8 cellular contexts compared by ENCODE assay signal in the genomic region with DNA sequence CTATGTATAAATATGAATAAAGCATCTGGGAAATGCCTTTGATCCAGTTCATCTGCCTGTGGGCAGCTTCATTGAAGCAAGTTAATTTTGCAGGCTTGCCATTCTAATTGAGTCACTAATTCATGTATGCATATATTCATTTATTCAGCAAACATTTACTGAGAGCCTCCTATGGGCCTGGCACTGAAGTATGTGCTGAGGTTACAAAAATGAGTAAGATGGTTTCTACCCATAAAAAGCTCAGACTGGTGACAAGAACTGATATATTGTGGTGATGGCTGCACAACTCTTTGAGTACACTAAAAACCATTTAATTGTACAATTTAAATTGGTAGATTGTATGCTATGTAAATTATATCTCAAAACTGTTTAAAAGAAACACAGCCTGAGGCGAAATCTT. TPM values are rescaled to one million over a fixed set of nuclear protein-coding genes. Genes with fewer than 3 reads are reported as not detected.
A peak's percentile ranks its signal among the peaks of the same experiment; 100 is the strongest.
DNase-seq lines count a peak whose midpoint lies in the region; ATAC-seq and TF ChIP-seq lines count a peak whose summit lies in the region.

No MANE protein-coding gene starts in this region.

- no peaks in the 10 kb centered on the region for H3K9me3 Mint-ChIP-seq in activated T-helper 2 cell treated with anti-CD3 and anti-CD28 coated beads, Interferon-gamma antibody, Interleukin-2, Interleukin-4, amounts not matched to agents 10 μg/mL and 5 μg/mL and 100 μg/mL, durations not matched to agents 14 hours and 24 hours and 36 hours
- no peaks in the 10 kb centered on the region for H3K9me3 Mint-ChIP-seq in type B pancreatic cell

- ATAC-seq in heart left ventricle: no peak
- no peak for ATAC-seq in left cardiac atrium
- no peak for ATAC-seq in HG02884 (IDR thresholded peaks at IDR 0.05; ENCODE audit: unreplicated experiment)

- no peak for TF ChIP-seq POLR2A in heart left ventricle (IDR thresholded peaks at IDR 0.05)

- H3K27me3 ChIP-seq in heart left ventricle (no peaks in the 10 kb centered on the region), liver (ENCODE audit: control insufficient read depth in 4 of 4, insufficient read depth in 4 of 4, low read length in 3 of 4) (no peaks in the 10 kb centered on the region)

- peaks cover 46% of the 10 kb centered on the region for H3K4me1 Mint-ChIP-seq in activated T-helper 2 cell treated with anti-CD3 and anti-CD28 coated beads, Interferon-gamma antibody, Interleukin-2, Interleukin-4, amounts not matched to agents 10 μg/mL and 5 μg/mL and 100 μg/mL, durations not matched to agents 14 hours and 24 hours and 36 hours (ENCODE audit: low read depth)
- H3K4me1 Mint-ChIP-seq in type B pancreatic cell (ENCODE audit: unreplicated experiment): peaks cover 12% of the 10 kb centered on the region

- peaks cover 21% of the 10 kb centered on the region for H3K36me3 Mint-ChIP-seq in activated T-helper 2 cell treated with anti-CD3 and anti-CD28 coated beads, Interferon-gamma antibody, Interleukin-2, Interleukin-4, amounts not matched to agents 10 μg/mL and 5 μg/mL and 100 μg/mL, durations not matched to agents 14 hours and 24 hours and 36 hours (ENCODE audit: low read depth)
- H3K36me3 Mint-ChIP-seq in type B pancreatic cell: peaks cover 7% of the 10 kb centered on the region

- H3K36me3 ChIP-seq in heart left ventricle (peaks cover 0 to 16% (median 0%) of the 10 kb centered on the region in 9 donors), liver (ENCODE audit: control insufficient read depth in 4 of 4, insufficient read depth in 3 of 4, low read depth in 1 of 4, low read length in 3 of 4) (no peaks in the 10 kb centered on the region)

- no peak for TF ChIP-seq RAD21 in liver (IDR thresholded peaks at IDR 0.05)

- peak overlapping the region; percentile 93 for H3K4me3 Mint-ChIP-seq in activated T-helper 2 cell treated with anti-CD3 and anti-CD28 coated beads, Interferon-gamma antibody, Interleukin-2, Interleukin-4, amounts not matched to agents 10 μg/mL and 5 μg/mL and 100 μg/mL, durations not matched to agents 14 hours and 24 hours and 36 hours (ENCODE audit: low read depth)
- H3K4me3 Mint-ChIP-seq in type B pancreatic cell: peak overlapping the region; percentile 96

- no peak for DNase-seq in heart left ventricle
- no peak for DNase-seq in left cardiac atrium
- no peak for DNase-seq in activated T-helper 2 cell treated with anti-CD3 and anti-CD28 coated beads, Interferon-gamma antibody, Interleukin-2, Interleukin-4, amounts not matched to agents 10 μg/mL and 5 μg/mL and 100 μg/mL, durations not matched to agents 14 hours and 24 hours and 36 hours (ENCODE audit: low spot score)
- no peak for DNase-seq in type B pancreatic cell (ENCODE audit: extremely low spot score, unreplicated experiment)
- DNase-seq in NCI-H2227 (lab: John Stamatoyannopoulos, UW; ENCODE audit: unreplicated experiment): no peak
- DNase-seq in GM13976 (ENCODE audit: low spot score): no peak

- H3K4me3 ChIP-seq in heart left ventricle (peak overlapping the region in 10 of 12 donors; percentile 61 to 90 (median 76)), liver (ENCODE audit: low read depth in 1 of 3, low read length in 3 of 3) (peak overlapping the region in 1 of 3 donors; percentile 63)

- H3K9ac ChIP-seq in liver (ENCODE audit: low read depth in 1 of 2, low read length in 2 of 2): peak overlapping the region; percentile 1 to 98

- peak overlapping the region in 11 of 12 donors; percentile 91 to 99 (median 96) for H3K27ac ChIP-seq in heart left ventricle
- H3K27ac ChIP-seq in liver (ENCODE audit: low read depth in 1 of 2, low read length in 2 of 2): peak overlapping the region; percentile 91 to 96

- TF ChIP-seq CTCF in heart left ventricle (IDR thresholded peaks at IDR 0.05) (no peak), liver (IDR thresholded peaks at IDR 0.05; ENCODE audit: low read depth, low read length, missing input control) (no peak), type B pancreatic cell (conservative IDR thresholded peaks at IDR 0.05) (no peak), GM13976 (IDR thresholded peaks at IDR 0.05; ENCODE audit: borderline replicate concordance, control extremely low read depth, extremely low read depth, insufficient read depth, missing control alignments) (no peak)

- H3K27ac Mint-ChIP-seq in activated T-helper 2 cell treated with anti-CD3 and anti-CD28 coated beads, Interferon-gamma antibody, Interleukin-2, Interleukin-4, amounts not matched to agents 10 μg/mL and 5 μg/mL and 100 μg/mL, durations not matched to agents 14 hours and 24 hours and 36 hours: peak overlapping the region; percentile 99
- H3K27ac Mint-ChIP-seq in type B pancreatic cell: peak overlapping the region; percentile 99

- H3K4me1 ChIP-seq in heart left ventricle: peaks cover 0 to 28% (median 13%) of the 10 kb centered on the region in 12 donors
- H3K4me1 ChIP-seq in liver (ENCODE audit: control insufficient read depth in 4 of 4, insufficient read depth in 4 of 4, low read length in 3 of 4): peaks cover 3 to 15% (median 6%) of the 10 kb centered on the region in 4 donors

- no peaks in the 10 kb centered on the region for H3K9me3 ChIP-seq in heart left ventricle
- no peaks in the 10 kb centered on the region for H3K9me3 ChIP-seq in liver (ENCODE audit: control insufficient read depth in 4 of 4, low read length in 3 of 4)

- WGBS in heart left ventricle, 4 donors: 91 to 94% (median 93%) methylated on average over 1 of the region's 1 CpG
- 92% methylated on average over 1 of the region's 1 CpG for WGBS in liver

- in situ Hi-C loops in GM13976 (cut with MboI; ENCODE audit: low sequenced_read_pairs, unreplicated experiment): no loop called here

- no peaks in the 10 kb centered on the region for H3K27me3 Mint-ChIP-seq in activated T-helper 2 cell treated with anti-CD3 and anti-CD28 coated beads, Interferon-gamma antibody, Interleukin-2, Interleukin-4, amounts not matched to agents 10 μg/mL and 5 μg/mL and 100 μg/mL, durations not matched to agents 14 hours and 24 hours and 36 hours (ENCODE audit: low read depth)
- no peaks in the 10 kb centered on the region for H3K27me3 Mint-ChIP-seq in type B pancreatic cell

- intact Hi-C loops in heart left ventricle (cut with DNase I) (loop anchor here in 4 of 10 donors (5.0 to 10.0 kb wide), 2 partner anchors 39 to 127 kb away; no protein-coding TSS in a partner anchor), left cardiac atrium (cut with DNase I) (loop anchor here in 1 of 2 donors (2.0 kb wide), 1 partner anchor 41 kb away; no protein-coding TSS in a partner anchor)
- intact Hi-C loops in activated T-helper 2 cell treated with anti-CD3 and anti-CD28 coated beads, Interferon-gamma antibody, Interleukin-2, Interleukin-4, amounts not matched to agents 10 μg/mL and 5 μg/mL and 100 μg/mL, durations not matched to agents 14 hours and 24 hours and 36 hours (cut with micrococcal nuclease): loop anchor here (1.0 to 10.0 kb wide), 5 partner anchors 16 to 916 kb away; partner anchors contain the start of gene BMP2K

TF ChIP-seq in liver, 16 proteins besides CTCF, POLR2A, EP300 and RAD21 (continues in another document):
- TF ChIP-seq GABPA (IDR thresholded peaks at IDR 0.05 in 1 of 2, conservative IDR thresholded peaks at IDR 0.05 in 1 of 2) (no peak), EGR1 (IDR thresholded peaks at IDR 0.05; ENCODE audit: low read depth in 2 of 2) (no peak), YY1 (IDR thresholded peaks at IDR 0.05) (no peak), JUND (IDR thresholded peaks at IDR 0.05) (no peak), FOXA2 (IDR thresholded peaks at IDR 0.05) (no peak), NR2F2 (IDR thresholded peaks at IDR 0.05) (no peak), SP1 (IDR thresholded peaks at IDR 0.05) (no peak)
- TF ChIP-seq, protein P1, sequence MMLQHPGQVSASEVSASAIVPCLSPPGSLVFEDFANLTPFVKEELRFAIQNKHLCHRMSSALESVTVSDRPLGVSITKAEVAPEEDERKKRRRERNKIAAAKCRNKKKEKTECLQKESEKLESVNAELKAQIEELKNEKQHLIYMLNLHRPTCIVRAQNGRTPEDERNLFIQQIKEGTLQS (IDR thresholded peaks at IDR 0.05): no peak
- TF ChIP-seq, protein P2, sequence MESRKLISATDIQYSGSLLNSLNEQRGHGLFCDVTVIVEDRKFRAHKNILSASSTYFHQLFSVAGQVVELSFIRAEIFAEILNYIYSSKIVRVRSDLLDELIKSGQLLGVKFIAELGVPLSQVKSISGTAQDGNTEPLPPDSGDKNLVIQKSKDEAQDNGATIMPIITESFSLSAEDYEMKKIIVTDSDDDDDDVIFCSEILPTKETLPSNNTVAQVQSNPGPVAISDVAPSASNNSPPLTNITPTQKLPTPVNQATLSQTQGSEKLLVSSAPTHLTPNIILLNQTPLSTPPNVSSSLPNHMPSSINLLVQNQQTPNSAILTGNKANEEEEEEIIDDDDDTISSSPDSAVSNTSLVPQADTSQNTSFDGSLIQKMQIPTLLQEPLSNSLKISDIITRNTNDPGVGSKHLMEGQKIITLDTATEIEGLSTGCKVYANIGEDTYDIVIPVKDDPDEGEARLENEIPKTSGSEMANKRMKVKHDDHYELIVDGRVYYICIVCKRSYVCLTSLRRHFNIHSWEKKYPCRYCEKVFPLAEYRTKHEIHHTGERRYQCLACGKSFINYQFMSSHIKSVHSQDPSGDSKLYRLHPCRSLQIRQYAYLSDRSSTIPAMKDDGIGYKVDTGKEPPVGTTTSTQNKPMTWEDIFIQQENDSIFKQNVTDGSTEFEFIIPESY (IDR thresholded peaks at IDR 0.05): no peak
- TF ChIP-seq, protein P3, sequence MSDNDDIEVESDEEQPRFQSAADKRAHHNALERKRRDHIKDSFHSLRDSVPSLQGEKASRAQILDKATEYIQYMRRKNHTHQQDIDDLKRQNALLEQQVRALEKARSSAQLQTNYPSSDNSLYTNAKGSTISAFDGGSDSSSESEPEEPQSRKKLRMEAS (IDR thresholded peaks at IDR 0.05): no peak

RNA-seq across cellular contexts. Expression of gene MRPL1, which starts 1.1 kb away (rescaled TPM):
- 10 to 100 TPM; 26.9 to 47.6 (median 40.2) TPM for total RNA-seq in heart left ventricle
- 10 to 100 TPM; 34.1 to 69.4 TPM for polyA plus RNA-seq in heart left ventricle
- 10 to 100 TPM; 32.8 to 41.9 TPM for total RNA-seq in left cardiac atrium
- 50.6 and 60.3 TPM in 2 replicates for total RNA-seq in activated T-helper 2 cell treated with anti-CD3 and anti-CD28 coated beads, Interferon-gamma antibody, Interleukin-2, Interleukin-4, amounts not matched to agents 10 μg/mL and 5 μg/mL and 100 μg/mL, durations not matched to agents 14 hours and 24 hours and 36 hours
- total RNA-seq in liver: 10 to 100 TPM; 10.5 to 16.6 TPM
- 10 to 100 TPM; 15.7 to 20.6 TPM for polyA plus RNA-seq in liver
- total RNA-seq in type B pancreatic cell (ENCODE audit: low replicate concordance): 27.1 and 44.1 TPM in 2 replicates

RNA-seq across cellular contexts. Expression of gene CNOT6L, which starts 42.3 kb away (rescaled TPM):
- total RNA-seq in heart left ventricle (10 to 100 TPM; 12.1 to 39.2 (median 19.6) TPM), left cardiac atrium (10 to 100 TPM; 24.1 to 26.0 TPM), liver (10 to 100 TPM; 14.8 to 17.7 TPM), type B pancreatic cell (ENCODE audit: low replicate concordance) (30.0 and 40.1 TPM in 2 replicates)
- polyA plus RNA-seq in heart left ventricle (1 to 10 TPM; 2.2 to 6.9 TPM), liver (1 to 10 TPM; 4.4 to 6.2 TPM)
- total RNA-seq in activated T-helper 2 cell treated with anti-CD3 and anti-CD28 coated beads, Interferon-gamma antibody, Interleukin-2, Interleukin-4, amounts not matched to agents 10 μg/mL and 5 μg/mL and 100 μg/mL, durations not matched to agents 14 hours and 24 hours and 36 hours: 94.8 and 105 TPM in 2 replicates
